In the genomic region with DNA sequence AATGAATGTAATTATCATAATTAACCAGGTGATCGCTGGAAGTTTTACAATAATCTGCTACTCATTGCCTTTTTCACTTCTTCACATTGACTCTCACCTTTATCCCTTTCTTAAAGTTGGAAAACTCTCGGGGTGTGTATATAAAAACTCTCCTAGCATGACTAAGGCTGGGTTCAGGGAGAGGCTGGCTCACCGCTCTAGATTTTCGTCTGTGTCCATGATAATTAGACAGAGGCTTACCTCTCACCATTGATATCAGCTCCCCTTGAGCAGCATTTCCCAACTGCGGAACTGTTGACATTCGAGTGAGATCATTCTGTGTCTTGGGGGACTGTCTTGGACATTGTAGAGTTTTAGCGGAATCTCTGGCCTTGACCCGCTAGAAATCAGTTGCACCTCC, we compare ENCODE assay signal across 13 cellular contexts. TPM values are rescaled to one million over a fixed set of nuclear protein-coding genes. Genes with fewer than 3 reads are reported as not detected.
DNase-seq lines count a peak whose midpoint lies in the region; ATAC-seq and TF ChIP-seq lines count a peak whose summit lies in the region.
"Had no signal": no experiment of that assay in that cellular context is flagged by ENCODE, and none has a peak within 500 bp of the region (broad histone marks: within the 10 kb centered on the region; RNA-seq: fewer than 3 reads in every experiment).

No MANE protein-coding gene starts in this region.

- DNase-seq in Peyer's patch (no peak), colonic mucosa (no peak), tibial nerve (ENCODE audit: low spot score in 2 of 2) (no peak), MM.1S (no peak)
- DNase-seq in activated T-helper 2 cell treated with anti-CD3 and anti-CD28 coated beads, Interferon-gamma antibody, Interleukin-2, Interleukin-4, amounts not matched to agents 10 μg/mL and 5 μg/mL and 100 μg/mL, durations not matched to agents 14 hours and 24 hours and 36 hours (ENCODE audit: low spot score): no peak
- no peak for DNase-seq in stimulated activated naive CD8-positive, alpha-beta T cell treated with anti-CD3 and anti-CD28 coated beads, Interleukin-15, Interleukin-2, amounts not matched to agents 100 U/mL and 50 U/mL, for 24 hours
- DNase-seq: NCI-H748 treated with DMSO at 0.1 percent for 48 hours, SIG-M5 had no signal

- no peaks in the 10 kb centered on the region for H3F3A ChIP-seq in MM.1S (ENCODE audit: insufficient read depth, low read length)

- H3K4me2 ChIP-seq in MM.1S (ENCODE audit: low read depth, low read length): no peak overlapping the region
- H3K4me2 ChIP-seq: smooth muscle cell had no signal

- TF ChIP-seq CTCF in Peyer's patch (IDR thresholded peaks at IDR 0.05): no peak
- no peak for TF ChIP-seq CTCF in colonic mucosa (IDR thresholded peaks at IDR 0.05)
- TF ChIP-seq CTCF in tibial nerve (IDR thresholded peaks at IDR 0.05): no peak
- TF ChIP-seq CTCF in MM.1S (IDR thresholded peaks at IDR 0.05; ENCODE audit: low read length): no peak

- intact Hi-C loops in colonic mucosa (cut with DNase I): loop anchor here (5.0 to 10.0 kb wide), 2 partner anchors 47 to 60 kb away; no protein-coding TSS in a partner anchor
- intact Hi-C loops in activated T-helper 2 cell treated with anti-CD3 and anti-CD28 coated beads, Interferon-gamma antibody, Interleukin-2, Interleukin-4, amounts not matched to agents 10 μg/mL and 5 μg/mL and 100 μg/mL, durations not matched to agents 14 hours and 24 hours and 36 hours (cut with micrococcal nuclease): loop anchor here (5.0 kb wide), 1 partner anchor 57 kb away; no protein-coding TSS in a partner anchor

- H3K4me3 ChIP-seq in Peyer's patch: no peak overlapping the region
- H3K4me3 ChIP-seq in colonic mucosa: no peak overlapping the region
- no peak overlapping the region for H3K4me3 ChIP-seq in muscle layer of colon (ENCODE audit: low read depth in 1 of 2, low read length in 2 of 2)
- H3K4me3 ChIP-seq in tibial nerve: no peak overlapping the region
- H3K4me3 ChIP-seq in MM.1S (ENCODE audit: low read length): no peak overlapping the region
- H3K4me3 ChIP-seq: smooth muscle cell had no signal

- no peak overlapping the region for H3K4me3 Mint-ChIP-seq in activated T-helper 2 cell treated with anti-CD3 and anti-CD28 coated beads, Interferon-gamma antibody, Interleukin-2, Interleukin-4, amounts not matched to agents 10 μg/mL and 5 μg/mL and 100 μg/mL, durations not matched to agents 14 hours and 24 hours and 36 hours (ENCODE audit: low read depth)
- H3K4me3 Mint-ChIP-seq: activated CD4-positive, alpha-beta memory T cell treated with anti-CD3 and anti-CD28 coated beads for 36 hours; stimulated activated naive CD8-positive, alpha-beta T cell treated with anti-CD3 and anti-CD28 coated beads, Interleukin-15, amount 100 ng/mL, for 72 hours had no signal

- peak overlapping the region in 1 of 2 donors; percentile 77 for H3K9ac ChIP-seq in colonic mucosa (ENCODE audit: low read depth in 2 of 2, low read length in 2 of 2)
- H3K9ac ChIP-seq in muscle layer of colon (ENCODE audit: low read length): no peak overlapping the region
- H3K9ac ChIP-seq in MM.1S (ENCODE audit: low read length): no peak overlapping the region

- H3K27me3 Mint-ChIP-seq in activated T-helper 2 cell treated with anti-CD3 and anti-CD28 coated beads, Interferon-gamma antibody, Interleukin-2, Interleukin-4, amounts not matched to agents 10 μg/mL and 5 μg/mL and 100 μg/mL, durations not matched to agents 14 hours and 24 hours and 36 hours (ENCODE audit: low read depth): peaks cover 2% of the 10 kb centered on the region
- H3K27me3 Mint-ChIP-seq: activated CD4-positive, alpha-beta memory T cell treated with anti-CD3 and anti-CD28 coated beads for 36 hours; stimulated activated naive CD8-positive, alpha-beta T cell treated with anti-CD3 and anti-CD28 coated beads, Interleukin-15, amount 100 ng/mL, for 72 hours had no signal

- no peak for TF ChIP-seq EP300 in tibial nerve (IDR thresholded peaks at IDR 0.05)

- H3K4me1 ChIP-seq in Peyer's patch: peaks cover 0 to 94% (median 13%) of the 10 kb centered on the region in 4 donors
- peaks cover 32% of the 10 kb centered on the region for H3K4me1 ChIP-seq in colonic mucosa
- H3K4me1 ChIP-seq in muscle layer of colon (ENCODE audit: insufficient read depth, low read length): peaks cover 100% of the 10 kb centered on the region
- H3K4me1 ChIP-seq in tibial nerve: peaks cover 2 to 99% (median 79%) of the 10 kb centered on the region in 4 donors
- peaks cover 12% of the 10 kb centered on the region for H3K4me1 ChIP-seq in MM.1S (ENCODE audit: low read length)

- peak overlapping the region in 3 of 4 donors; percentile 23 to 87 (median 75) for H3K27ac ChIP-seq in Peyer's patch
- peak overlapping the region; percentile 84 for H3K27ac ChIP-seq in colonic mucosa
- peak overlapping the region; percentile 65 for H3K27ac ChIP-seq in muscle layer of colon (ENCODE audit: low read depth, low read length)
- peak overlapping the region; percentile 31 to 90 (median 74) for H3K27ac ChIP-seq in tibial nerve
- no peak overlapping the region for H3K27ac ChIP-seq in MM.1S (ENCODE audit: low read length)

- no peak for ATAC-seq in stimulated activated naive CD8-positive, alpha-beta T cell treated with anti-CD3 and anti-CD28 coated beads, Interleukin-15, Interleukin-2, amounts not matched to agents 100 U/mL and 50 U/mL, for 24 hours

- H3K4me1 Mint-ChIP-seq in activated T-helper 2 cell treated with anti-CD3 and anti-CD28 coated beads, Interferon-gamma antibody, Interleukin-2, Interleukin-4, amounts not matched to agents 10 μg/mL and 5 μg/mL and 100 μg/mL, durations not matched to agents 14 hours and 24 hours and 36 hours (ENCODE audit: low read depth): peaks cover 4% of the 10 kb centered on the region

- H3K36me3 ChIP-seq in Peyer's patch: no peaks in the 10 kb centered on the region
- no peaks in the 10 kb centered on the region for H3K36me3 ChIP-seq in colonic mucosa
- no peaks in the 10 kb centered on the region for H3K36me3 ChIP-seq in muscle layer of colon (ENCODE audit: insufficient read depth, low read length)
- H3K36me3 ChIP-seq in tibial nerve: no peaks in the 10 kb centered on the region
- no peaks in the 10 kb centered on the region for H3K36me3 ChIP-seq in MM.1S (replicated peaks; ENCODE audit: insufficient read depth, low read length)

- H3K27ac Mint-ChIP-seq in activated T-helper 2 cell treated with anti-CD3 and anti-CD28 coated beads, Interferon-gamma antibody, Interleukin-2, Interleukin-4, amounts not matched to agents 10 μg/mL and 5 μg/mL and 100 μg/mL, durations not matched to agents 14 hours and 24 hours and 36 hours: no peak overlapping the region
- H3K27ac Mint-ChIP-seq: activated CD4-positive, alpha-beta memory T cell treated with anti-CD3 and anti-CD28 coated beads for 36 hours had no signal

- no peaks in the 10 kb centered on the region for H3K27me3 ChIP-seq in Peyer's patch
- H3K27me3 ChIP-seq in colonic mucosa: no peaks in the 10 kb centered on the region
- H3K27me3 ChIP-seq in muscle layer of colon (ENCODE audit: control insufficient read depth in 1 of 2, insufficient read depth in 2 of 2, low read length in 2 of 2): no peaks in the 10 kb centered on the region
- no peaks in the 10 kb centered on the region for H3K27me3 ChIP-seq in tibial nerve
- H3K27me3 ChIP-seq in MM.1S (replicated peaks; ENCODE audit: insufficient read depth, low read length): no peaks in the 10 kb centered on the region
- H3K27me3 ChIP-seq: BE2C had no signal

- no peak overlapping the region for H2AFZ ChIP-seq in MM.1S (ENCODE audit: low read length)

- TF ChIP-seq POLR2A in Peyer's patch (IDR thresholded peaks at IDR 0.05): no peak
- no peak for TF ChIP-seq POLR2A in tibial nerve (IDR thresholded peaks at IDR 0.05)

- H3K36me3 Mint-ChIP-seq in activated T-helper 2 cell treated with anti-CD3 and anti-CD28 coated beads, Interferon-gamma antibody, Interleukin-2, Interleukin-4, amounts not matched to agents 10 μg/mL and 5 μg/mL and 100 μg/mL, durations not matched to agents 14 hours and 24 hours and 36 hours (ENCODE audit: low read depth): no peaks in the 10 kb centered on the region
- H3K36me3 Mint-ChIP-seq: activated CD4-positive, alpha-beta memory T cell treated with anti-CD3 and anti-CD28 coated beads for 36 hours had no signal

- H3K9me2 ChIP-seq in MM.1S (replicated peaks; ENCODE audit: insufficient read depth, low read length): no peaks in the 10 kb centered on the region

- H3K9me3 ChIP-seq in Peyer's patch (no peaks in the 10 kb centered on the region), colonic mucosa (no peaks in the 10 kb centered on the region), muscle layer of colon (ENCODE audit: low read length) (no peaks in the 10 kb centered on the region), tibial nerve (no peaks in the 10 kb centered on the region), MM.1S (replicated peaks; ENCODE audit: insufficient read depth, low read length) (no peaks in the 10 kb centered on the region)
- H3K9me3 ChIP-seq: BE2C had no signal

- no peaks in the 10 kb centered on the region for H4K20me1 ChIP-seq in MM.1S (ENCODE audit: insufficient read depth, low read length)

- H3K9me3 Mint-ChIP-seq in activated T-helper 2 cell treated with anti-CD3 and anti-CD28 coated beads, Interferon-gamma antibody, Interleukin-2, Interleukin-4, amounts not matched to agents 10 μg/mL and 5 μg/mL and 100 μg/mL, durations not matched to agents 14 hours and 24 hours and 36 hours: no peaks in the 10 kb centered on the region
- H3K9me3 Mint-ChIP-seq: activated CD4-positive, alpha-beta memory T cell treated with anti-CD3 and anti-CD28 coated beads for 36 hours; stimulated activated naive CD8-positive, alpha-beta T cell treated with anti-CD3 and anti-CD28 coated beads, Interleukin-15, amount 100 ng/mL, for 72 hours had no signal

- 77 to 81% methylated on average over 8 of the region's 8 CpGs for WGBS in tibial nerve, 2 donors

- no peaks in the 10 kb centered on the region for H3K79me2 ChIP-seq in MM.1S (ENCODE audit: low read length)

RNA-seq across cellular contexts. Expression of a gene that starts 39.4 kb away (rescaled TPM):
- total RNA-seq in Peyer's patch (10 to 100 TPM; 13.5 to 56.9 (median 40.0) TPM), colonic mucosa (10 to 100 TPM; 70.9 to 73.8 TPM), tibial nerve (10 to 100 TPM; 39.8 to 55.8 (median 48.2) TPM)
- 2.7 and 3.0 TPM in 2 replicates for total RNA-seq in activated T-helper 2 cell treated with anti-CD3 and anti-CD28 coated beads, Interferon-gamma antibody, Interleukin-2, Interleukin-4, amounts not matched to agents 10 μg/mL and 5 μg/mL and 100 μg/mL, durations not matched to agents 14 hours and 24 hours and 36 hours
